ENCODE assay signal across 15 cellular contexts in the genomic region with DNA sequence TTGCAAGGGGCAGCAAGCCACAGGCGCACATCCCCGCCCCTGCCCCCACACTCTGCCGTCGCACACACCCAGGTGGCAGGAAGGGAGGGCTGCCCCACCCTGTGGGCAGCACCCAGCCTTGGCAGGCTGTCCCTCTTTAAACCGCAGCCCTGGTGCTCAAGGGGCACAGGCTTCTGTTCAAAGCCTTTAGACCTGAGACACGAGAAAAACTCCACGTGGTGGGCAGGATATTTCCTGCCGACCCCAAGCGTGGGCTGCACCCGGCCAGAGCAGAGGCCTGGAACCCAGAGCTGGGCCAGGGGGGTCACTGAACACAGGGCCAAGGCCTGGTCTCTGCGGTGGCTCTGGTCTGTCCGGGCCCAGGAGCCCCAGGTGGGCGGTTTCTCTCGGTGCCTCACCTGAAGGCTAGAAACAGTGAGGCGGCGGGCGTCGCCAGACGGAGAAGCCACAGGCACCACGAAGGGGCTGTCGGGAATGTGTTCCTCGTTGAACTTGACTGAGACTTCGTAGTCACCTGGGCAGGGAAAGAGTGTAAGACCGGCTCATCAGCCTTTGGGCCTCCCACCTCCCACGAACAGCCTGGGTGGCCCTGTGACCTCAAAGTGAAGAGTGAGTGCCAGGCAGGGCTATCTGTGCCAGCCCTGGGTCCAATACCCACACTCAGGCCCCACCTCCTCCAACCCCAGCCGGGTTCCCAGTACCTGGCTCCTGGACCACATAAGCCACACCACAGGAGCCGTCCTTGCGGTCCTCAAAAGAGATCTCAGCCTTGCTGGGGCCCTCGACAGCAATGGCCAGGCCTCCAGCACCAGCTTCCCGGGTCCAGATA. TPM values are rescaled to one million over a fixed set of nuclear protein-coding genes. Genes with fewer than 3 reads are reported as not detected.
DNase-seq lines count a peak whose midpoint lies in the region; ATAC-seq and FAIRE-seq lines count a peak whose summit lies in the region.
"Had no signal": no experiment of that assay in that cellular context is flagged by ENCODE, and none has a peak within 500 bp of the region (broad histone marks: within the 10 kb centered on the region; RNA-seq: fewer than 3 reads in every experiment).

No MANE protein-coding gene starts in this region.

- H3K27me3 Mint-ChIP-seq in T-helper 2 cell treated with Interferon-gamma antibody and Interleukin-4, amounts not matched to agents 5 μg/mL and 100 μg/mL, for 36 hours (ENCODE audit: low read depth) = no peaks in the 10 kb centered on the region
- no peaks in the 10 kb centered on the region for H3K27me3 Mint-ChIP-seq in effector memory CD8-positive, alpha-beta T cell

- H3K4me1 Mint-ChIP-seq in T-helper 2 cell treated with Interferon-gamma antibody and Interleukin-4, amounts not matched to agents 5 μg/mL and 100 μg/mL, for 36 hours (ENCODE audit: low read depth) = peaks cover 8% of the 10 kb centered on the region
- H3K4me1 Mint-ChIP-seq in effector memory CD8-positive, alpha-beta T cell (ENCODE audit: low read depth in 2 of 2) = peaks cover 14 to 48% of the 10 kb centered on the region in 2 donors

- H3K4me1 ChIP-seq in small intestine (ENCODE audit: control insufficient read depth in 2 of 2, insufficient read depth in 1 of 2, low read depth in 1 of 2, low read length in 1 of 2) = no peaks in the 10 kb centered on the region

- peak overlapping the region; percentile 15 for H3K4me3 Mint-ChIP-seq in T-helper 2 cell treated with Interferon-gamma antibody and Interleukin-4, amounts not matched to agents 5 μg/mL and 100 μg/mL, for 36 hours
- H3K4me3 Mint-ChIP-seq in effector memory CD8-positive, alpha-beta T cell = peak overlapping the region; percentile 63 to 77

- peak overlapping the region in 1 of 2 donors; percentile 18 for H3K27ac ChIP-seq in small intestine (ENCODE audit: low read depth in 1 of 2, low read length in 1 of 2)

- H3K27me3 ChIP-seq in small intestine (ENCODE audit: control insufficient read depth in 2 of 2, insufficient read depth in 2 of 2, low read length in 2 of 2) = no peaks in the 10 kb centered on the region

- peak; percentile 32 for DNase-seq in activated CD4-positive, alpha-beta T cell treated with anti-CD3 and anti-CD28 coated beads, Interleukin-2, amount 50 U/mL, for 1 hour
- no peak for DNase-seq in activated CD4-positive, alpha-beta T cell treated with anti-CD3 and anti-CD28 coated beads, Interleukin-2, amount 50 U/mL, for 4 hours
- DNase-seq in T-helper 2 cell treated with Interferon-gamma antibody and Interleukin-4, amounts not matched to agents 5 μg/mL and 100 μg/mL, for 36 hours (ENCODE audit: low spot score) = no peak
- DNase-seq in effector memory CD8-positive, alpha-beta T cell = peak; percentile 32 to 50 (median 46)
- DNase-seq in small intestine (peak; percentile 50), retina (no peak), NCI-H2029 treated with DMSO at 0.1 percent for 48 hours (lab: John Stamatoyannopoulos, UW) (no peak), AML-193 (lab: John Stamatoyannopoulos, UW) (no peak)
- DNase-seq: DMS79 treated with DMSO at 0.1 percent for 48 hours; MV-4-11; NCI-H510A treated with DMSO at 0.1 percent for 48 hours; stimulated activated CD4-positive, alpha-beta T cell treated with anti-CD3 and anti-CD28 coated beads, Interleukin-2, amount 100 ng/mL, for 24 hours; substantia nigra had no signal

- H3K36me3 Mint-ChIP-seq in T-helper 2 cell treated with Interferon-gamma antibody and Interleukin-4, amounts not matched to agents 5 μg/mL and 100 μg/mL, for 36 hours (ENCODE audit: low read depth) = peaks cover 33% of the 10 kb centered on the region
- peaks cover 96% of the 10 kb centered on the region for H3K36me3 Mint-ChIP-seq in effector memory CD8-positive, alpha-beta T cell (ENCODE audit: insufficient read depth)

- WGBS in small intestine, 3 donors = 47 to 61% (median 60%) methylated on average over 20 to 30 of the region's 30 CpGs

- peak; percentile 51 for ATAC-seq in effector memory CD8-positive, alpha-beta T cell (replicated peaks)

- no peak for FAIRE-seq in small intestine (lab: Jason Lieb, UNC)
- FAIRE-seq: bronchial epithelial cell, kidney had no signal

- H3K9me3 ChIP-seq in small intestine (ENCODE audit: control insufficient read depth, low read depth) = no peaks in the 10 kb centered on the region

- peaks cover 0 to 3% of the 10 kb centered on the region in 2 donors for H3K36me3 ChIP-seq in small intestine (ENCODE audit: control insufficient read depth in 2 of 2, insufficient read depth in 2 of 2, low read length in 2 of 2)

- H3K9me3 Mint-ChIP-seq in T-helper 2 cell treated with Interferon-gamma antibody and Interleukin-4, amounts not matched to agents 5 μg/mL and 100 μg/mL, for 36 hours = no peaks in the 10 kb centered on the region
- H3K9me3 Mint-ChIP-seq in effector memory CD8-positive, alpha-beta T cell = no peaks in the 10 kb centered on the region

- H3K27ac Mint-ChIP-seq in T-helper 2 cell treated with Interferon-gamma antibody and Interleukin-4, amounts not matched to agents 5 μg/mL and 100 μg/mL, for 36 hours = peak overlapping the region; percentile 65
- peak overlapping the region; percentile 88 to 99 for H3K27ac Mint-ChIP-seq in effector memory CD8-positive, alpha-beta T cell

- H3K4me3 ChIP-seq in small intestine (ENCODE audit: low read depth in 1 of 2, low read length in 2 of 2) = no peak overlapping the region

RNA-seq across cellular contexts. Expression of a gene that starts 23.0 kb away (rescaled TPM):
- 100 to 1,000 TPM in 1 of 3 donors, 10 to 100 TPM in 2; 19.2 to 251 (median 48.9) TPM for polyA plus RNA-seq in small intestine

RNA-seq across cellular contexts. Expression of a gene that starts 27.7 kb away (rescaled TPM):
- polyA plus RNA-seq in small intestine = 10 to 100 TPM; 37.6 to 82.3 (median 63.8) TPM

RNA-seq across cellular contexts. Expression of a gene that starts 46.8 kb away (rescaled TPM):
- polyA plus RNA-seq in small intestine = 1,000 to 10,000 TPM; 3,043 to 5,653 (median 5,246) TPM

RNA-seq across cellular contexts. Expression of a gene that starts 55.8 kb away (rescaled TPM):
- under 1 TPM in 1 of 3 donors, not detected in 2; 0.12 TPM for polyA plus RNA-seq in small intestine

RNA-seq across cellular contexts. Expression of a gene that starts 56.5 kb away (rescaled TPM):
- polyA plus RNA-seq in small intestine = not detected

Comparison
In these comparisons a context has a peak if more than half of its experiments do, and no peak if none do; other contexts are left out.
1. DNase-seq: peak in activated CD4-positive, alpha-beta T cell treated with anti-CD3 and anti-CD28 coated beads, Interleukin-2, amount 50 U/mL, for 1 hour (single experiment), effector memory CD8-positive, alpha-beta T cell (3 of 3) and small intestine (single experiment); none in activated CD4-positive, alpha-beta T cell treated with anti-CD3 and anti-CD28 coated beads, Interleukin-2, amount 50 U/mL, for 4 hours (0 of 2), T-helper 2 cell treated with Interferon-gamma antibody and Interleukin-4, amounts not matched to agents 5 μg/mL and 100 μg/mL, for 36 hours (single experiment), retina (single experiment), NCI-H2029 treated with DMSO at 0.1 percent for 48 hours (single experiment) and AML-193 (0 of 2).